Comparison of ENCODE assay signal across 1 cellular context in genomic region chr14:75944607-75945241, GRCh38.
TF ChIP-seq lines count a peak whose summit lies in the region.

No MANE protein-coding gene starts in this region.

TF ChIP-seq in K562, 482 proteins besides CTCF, POLR2A, EP300 and RAD21 (continued from another document):
- TF ChIP-seq, protein P1, sequence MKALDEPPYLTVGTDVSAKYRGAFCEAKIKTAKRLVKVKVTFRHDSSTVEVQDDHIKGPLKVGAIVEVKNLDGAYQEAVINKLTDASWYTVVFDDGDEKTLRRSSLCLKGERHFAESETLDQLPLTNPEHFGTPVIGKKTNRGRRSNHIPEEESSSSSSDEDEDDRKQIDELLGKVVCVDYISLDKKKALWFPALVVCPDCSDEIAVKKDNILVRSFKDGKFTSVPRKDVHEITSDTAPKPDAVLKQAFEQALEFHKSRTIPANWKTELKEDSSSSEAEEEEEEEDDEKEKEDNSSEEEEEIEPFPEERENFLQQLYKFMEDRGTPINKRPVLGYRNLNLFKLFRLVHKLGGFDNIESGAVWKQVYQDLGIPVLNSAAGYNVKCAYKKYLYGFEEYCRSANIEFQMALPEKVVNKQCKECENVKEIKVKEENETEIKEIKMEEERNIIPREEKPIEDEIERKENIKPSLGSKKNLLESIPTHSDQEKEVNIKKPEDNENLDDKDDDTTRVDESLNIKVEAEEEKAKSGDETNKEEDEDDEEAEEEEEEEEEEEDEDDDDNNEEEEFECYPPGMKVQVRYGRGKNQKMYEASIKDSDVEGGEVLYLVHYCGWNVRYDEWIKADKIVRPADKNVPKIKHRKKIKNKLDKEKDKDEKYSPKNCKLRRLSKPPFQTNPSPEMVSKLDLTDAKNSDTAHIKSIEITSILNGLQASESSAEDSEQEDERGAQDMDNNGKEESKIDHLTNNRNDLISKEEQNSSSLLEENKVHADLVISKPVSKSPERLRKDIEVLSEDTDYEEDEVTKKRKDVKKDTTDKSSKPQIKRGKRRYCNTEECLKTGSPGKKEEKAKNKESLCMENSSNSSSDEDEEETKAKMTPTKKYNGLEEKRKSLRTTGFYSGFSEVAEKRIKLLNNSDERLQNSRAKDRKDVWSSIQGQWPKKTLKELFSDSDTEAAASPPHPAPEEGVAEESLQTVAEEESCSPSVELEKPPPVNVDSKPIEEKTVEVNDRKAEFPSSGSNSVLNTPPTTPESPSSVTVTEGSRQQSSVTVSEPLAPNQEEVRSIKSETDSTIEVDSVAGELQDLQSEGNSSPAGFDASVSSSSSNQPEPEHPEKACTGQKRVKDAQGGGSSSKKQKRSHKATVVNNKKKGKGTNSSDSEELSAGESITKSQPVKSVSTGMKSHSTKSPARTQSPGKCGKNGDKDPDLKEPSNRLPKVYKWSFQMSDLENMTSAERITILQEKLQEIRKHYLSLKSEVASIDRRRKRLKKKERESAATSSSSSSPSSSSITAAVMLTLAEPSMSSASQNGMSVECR (CRISPR knock-in tag; IDR thresholded peaks at IDR 0.05) = no peak
- TF ChIP-seq NELFE (IDR thresholded peaks at IDR 0.05; ENCODE audit: insufficient read depth, insufficient read length) = no peak
- TF ChIP-seq, protein P2, sequence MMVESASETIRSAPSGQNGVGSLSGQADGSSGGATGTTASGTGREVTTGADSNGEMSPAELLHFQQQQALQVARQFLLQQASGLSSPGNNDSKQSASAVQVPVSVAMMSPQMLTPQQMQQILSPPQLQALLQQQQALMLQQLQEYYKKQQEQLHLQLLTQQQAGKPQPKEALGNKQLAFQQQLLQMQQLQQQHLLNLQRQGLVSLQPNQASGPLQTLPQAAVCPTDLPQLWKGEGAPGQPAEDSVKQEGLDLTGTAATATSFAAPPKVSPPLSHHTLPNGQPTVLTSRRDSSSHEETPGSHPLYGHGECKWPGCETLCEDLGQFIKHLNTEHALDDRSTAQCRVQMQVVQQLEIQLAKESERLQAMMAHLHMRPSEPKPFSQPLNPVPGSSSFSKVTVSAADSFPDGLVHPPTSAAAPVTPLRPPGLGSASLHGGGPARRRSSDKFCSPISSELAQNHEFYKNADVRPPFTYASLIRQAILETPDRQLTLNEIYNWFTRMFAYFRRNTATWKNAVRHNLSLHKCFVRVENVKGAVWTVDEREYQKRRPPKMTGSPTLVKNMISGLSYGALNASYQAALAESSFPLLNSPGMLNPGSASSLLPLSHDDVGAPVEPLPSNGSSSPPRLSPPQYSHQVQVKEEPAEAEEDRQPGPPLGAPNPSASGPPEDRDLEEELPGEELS (CRISPR knock-in tag; IDR thresholded peaks at IDR 0.05; ENCODE audit: borderline replicate concordance) = no peak
- no peak for TF ChIP-seq RBM39 (optimal IDR thresholded peaks at IDR 0.05; ENCODE audit: low read depth, low read length)
- peak; percentile 58 for TF ChIP-seq TAL1 (IDR thresholded peaks at IDR 0.05)
TF ChIP-seq in K562: peak in this region for 11.
